11 cellular contexts compared by ENCODE assay signal in genomic region chr4:146029147-146029546, GRCh38.
DNase-seq lines count a peak whose midpoint lies in the region; ATAC-seq and TF ChIP-seq lines count a peak whose summit lies in the region.
"Had no signal": no experiment of that assay in that cellular context is flagged by ENCODE, and none has a peak within 500 bp of the region (broad histone marks: within the 10 kb centered on the region; RNA-seq: fewer than 3 reads in every experiment).

No MANE protein-coding gene starts in this region.

- 0 out of 2 replicates have a peak, but pooled peaks cover 9% of the 10 kb centered on the region for H3K79me2 ChIP-seq in SU-DHL-6 (ENCODE audit: insufficient read depth, low read length)

- intact Hi-C loops in heart left ventricle (cut with DNase I) = no loop called here

- no peak for TF ChIP-seq EP300 in gastroesophageal sphincter (IDR thresholded peaks at IDR 0.05)

- H3K4me1 ChIP-seq in gastroesophageal sphincter = no peaks in the 10 kb centered on the region
- H3K4me1 ChIP-seq in heart left ventricle = no peaks in the 10 kb centered on the region
- H3K4me1 ChIP-seq: tibial artery had no signal

- no peaks in the 10 kb centered on the region for H3K36me3 ChIP-seq in SU-DHL-6 (ENCODE audit: low read length)
- H3K36me3 ChIP-seq in gastroesophageal sphincter = no peaks in the 10 kb centered on the region
- no peaks in the 10 kb centered on the region for H3K36me3 ChIP-seq in heart left ventricle
- H3K36me3 ChIP-seq: tibial artery had no signal

- TF ChIP-seq POLR2A in gastroesophageal sphincter (IDR thresholded peaks at IDR 0.05) (no peak), heart left ventricle (IDR thresholded peaks at IDR 0.05) (no peak)

- DNase-seq in AG10803 (ENCODE audit: low read depth) (peak; percentile 39), heart left ventricle (no peak), AG08396 (ENCODE audit: low spot score) (no peak)
- DNase-seq in stimulated activated CD4-positive, alpha-beta T cell treated with anti-CD3 and anti-CD28 coated beads, Interleukin-4, amount 100 ng/mL, for 24 hours = no peak
- DNase-seq: activated CD4-positive, CD25-positive, alpha-beta regulatory T cell treated with anti-CD3 and anti-CD28 coated beads, Interleukin-2, amount 50 U/mL, for 72 hours; OCI-M1; tibial artery had no signal

- no peaks in the 10 kb centered on the region for H3K9me2 ChIP-seq in SU-DHL-6 (replicated peaks; ENCODE audit: insufficient read depth, low read length)

- H3K9me3 ChIP-seq in SU-DHL-6 (ENCODE audit: insufficient read depth, low read length) (no peaks in the 10 kb centered on the region), gastroesophageal sphincter (no peaks in the 10 kb centered on the region), heart left ventricle (peaks cover 0 to under 1% (median 0%) of the 10 kb centered on the region in 12 donors)
- H3K9me3 ChIP-seq: tibial artery had no signal

- peak overlapping the region; percentile 86 for H3K4me2 ChIP-seq in SU-DHL-6 (ENCODE audit: low read depth, low read length, poor library complexity, severe bottlenecking)

- ATAC-seq in GM19324 (IDR thresholded peaks at IDR 0.05; ENCODE audit: low FRiP score, unreplicated experiment) (peak; percentile 30), HG02884 (IDR thresholded peaks at IDR 0.05; ENCODE audit: unreplicated experiment) (peak; percentile 60), gastroesophageal sphincter (no peak), heart left ventricle (no peak)

- WGBS in gastroesophageal sphincter (ENCODE audit: low coverage in 1 of 2), 2 donors = 100% methylated on average over 1 to 3 of the region's 3 CpGs
- 90 to 96% (median 94%) methylated on average over 3 of the region's 3 CpGs for WGBS in heart left ventricle, 4 donors

- TF ChIP-seq CTCF in AG10803 (conservative IDR thresholded peaks at IDR 0.05; ENCODE audit: low read length) (peak; percentile 33), SU-DHL-6 (IDR thresholded peaks at IDR 0.05; ENCODE audit: insufficient read depth, low read length, poor library complexity, severe bottlenecking) (no peak), gastroesophageal sphincter (IDR thresholded peaks at IDR 0.05) (no peak), heart left ventricle (IDR thresholded peaks at IDR 0.05) (no peak)

- H3K27ac ChIP-seq in SU-DHL-6 (ENCODE audit: low read depth, low read length) = peak overlapping the region; percentile 94
- H3K27ac ChIP-seq in gastroesophageal sphincter = no peak overlapping the region
- H3K27ac ChIP-seq in heart left ventricle = no peak overlapping the region
- H3K27ac ChIP-seq: tibial artery had no signal

- H3K4me3 ChIP-seq in AG10803 (ENCODE audit: low read length) (no peak overlapping the region), SU-DHL-6 (ENCODE audit: insufficient read depth, low read length, poor library complexity, severe bottlenecking) (no peak overlapping the region), gastroesophageal sphincter (no peak overlapping the region), heart left ventricle (no peak overlapping the region)
- H3K4me3 ChIP-seq: tibial artery had no signal

- H3K27me3 ChIP-seq in SU-DHL-6 (ENCODE audit: low read length) (no peaks in the 10 kb centered on the region), gastroesophageal sphincter (no peaks in the 10 kb centered on the region), heart left ventricle (no peaks in the 10 kb centered on the region)

- H4K20me1 ChIP-seq in SU-DHL-6 (ENCODE audit: low read depth, low read length) = no peaks in the 10 kb centered on the region

- peak overlapping the region; percentile 65 for H3K9ac ChIP-seq in SU-DHL-6 (ENCODE audit: low read length)

- H3F3A ChIP-seq in SU-DHL-6 (ENCODE audit: insufficient read depth) = peaks cover 22% of the 10 kb centered on the region

- H2AFZ ChIP-seq in SU-DHL-6 (ENCODE audit: low read depth, low read length, severe bottlenecking) = no peak overlapping the region

Comparison
In these comparisons a context has a peak if more than half of its experiments do, and no peak if none do; other contexts are left out.
1. ATAC-seq: peak in GM19324 (single experiment) and HG02884 (single experiment); none in gastroesophageal sphincter (single experiment) and heart left ventricle (0 of 4).